ENCODE assay signal across 8 cellular contexts in the genomic region with DNA sequence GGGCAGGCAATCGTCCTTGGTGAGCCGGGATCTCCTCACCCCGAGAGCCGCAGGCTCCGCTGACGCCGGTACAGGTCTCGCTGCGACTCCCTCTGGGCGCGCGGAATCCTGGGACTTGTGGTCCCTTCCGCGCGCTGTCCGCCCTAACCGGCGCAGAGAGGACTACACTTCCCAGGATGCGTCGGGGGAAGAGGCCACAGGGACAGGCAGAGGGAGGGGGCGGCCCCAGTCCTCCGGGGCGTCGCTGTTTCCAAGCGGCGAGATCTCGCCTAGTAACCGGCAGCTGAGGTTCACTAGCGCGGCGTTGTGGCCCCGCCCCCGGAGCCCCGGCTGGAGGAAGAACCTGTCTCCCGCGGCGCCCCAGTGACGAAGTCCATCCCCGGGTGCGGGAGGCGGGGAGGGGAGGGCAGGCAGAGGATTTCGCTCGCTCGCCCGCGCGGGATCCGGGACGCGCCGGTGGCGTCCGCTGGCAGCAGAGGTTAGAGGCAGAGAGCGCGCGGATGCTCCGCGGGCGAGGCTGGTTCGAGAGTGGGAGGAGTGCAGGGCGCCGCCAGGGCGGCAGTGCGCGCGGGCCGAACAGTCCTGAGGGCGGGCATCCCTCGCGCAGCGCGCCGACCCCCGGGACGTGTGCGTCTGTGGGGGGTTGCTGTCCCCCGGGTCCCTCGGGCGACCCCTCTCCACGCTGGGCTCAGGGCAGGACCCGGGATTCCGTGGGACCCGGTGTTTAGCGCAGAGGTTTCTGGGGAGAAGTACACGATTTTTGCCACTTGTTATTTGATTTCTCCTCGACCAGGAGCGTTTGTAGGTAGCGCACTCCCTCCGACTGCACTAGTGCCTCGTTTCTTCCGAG. TPM values are rescaled to one million over a fixed set of nuclear protein-coding genes. Genes with fewer than 3 reads are reported as not detected.
DNase-seq lines count a peak whose midpoint lies in the region; ATAC-seq and TF ChIP-seq lines count a peak whose summit lies in the region.

Gene EML6 (plus strand): TSS at position 363 of the 850 bp plus-strand sequence. CDS start 1,400 bp downstream, outside the sequence.

- peak; percentile 99 for ATAC-seq in GM21723 (IDR thresholded peaks at IDR 0.05; ENCODE audit: unreplicated experiment)
- peak; percentile 97 for ATAC-seq in activated T-cell treated with anti-CD3 and anti-CD28 coated beads, Interleukin-2, amount 50 U/mL, for 72 hours (replicated peaks in 1 of 2)

- peak in 2 of 3 experiments; percentile 7 to 31 for TF ChIP-seq CTCF in esophagus muscularis mucosa (IDR thresholded peaks at IDR 0.05)

- intact Hi-C loops in esophagus muscularis mucosa (cut with DNase I) = loop anchor here (5.0 kb wide), 1 partner anchor 454 kb away; no protein-coding TSS in a partner anchor

- TF ChIP-seq POLR2A in esophagus muscularis mucosa (IDR thresholded peaks at IDR 0.05; ENCODE audit: low read depth) = peak; percentile 58

- no peak for TF ChIP-seq EP300 in esophagus muscularis mucosa (IDR thresholded peaks at IDR 0.05)

- WGBS in esophagus muscularis mucosa = 0% methylated on average over 42 of the region's 91 CpGs

- peak within 1 kb of the TSS; percentile 91 to 99 for H3K4me3 Mint-ChIP-seq in activated T-cell treated with anti-CD3 and anti-CD28 coated beads, Interleukin-2, amount 50 U/mL, for 72 hours

- peaks cover 4 to 5% of the 10 kb centered on the region in 2 donors for H3K36me3 Mint-ChIP-seq in activated T-cell treated with anti-CD3 and anti-CD28 coated beads, Interleukin-2, amount 50 U/mL, for 72 hours (ENCODE audit: insufficient read depth in 2 of 2)

- peak within 1 kb of the TSS; percentile 62 for H3K27ac Mint-ChIP-seq in activated T-cell treated with anti-CD3 and anti-CD28 coated beads, Interleukin-2, amount 50 U/mL, for 72 hours

- peaks cover 22% of the 10 kb centered on the region for H3K4me1 Mint-ChIP-seq in activated T-cell treated with anti-CD3 and anti-CD28 coated beads, Interleukin-2, amount 50 U/mL, for 72 hours (ENCODE audit: low read depth)

- DNase-seq in DMS53 (lab: John Stamatoyannopoulos, UW) (peak; percentile 100), KG1 (lab: John Stamatoyannopoulos, UW) (peak; percentile 89), esophagus muscularis mucosa (ENCODE audit: extremely low spot score) (peak; percentile 99)
- DNase-seq in activated T-cell treated with anti-CD3 and anti-CD28 coated beads, Interleukin-2, amount 50 U/mL, for 72 hours = peak; percentile 98 to 99
- peak; percentile 96 to 98 for DNase-seq in stimulated activated CD8-positive, alpha-beta memory T cell treated with anti-CD3 and anti-CD28 coated beads, Interleukin-7, amount 100 ng/mL, for 4 hours (ENCODE audit: low read depth in 2 of 2)

- H3K27me3 ChIP-seq in esophagus muscularis mucosa (peaks cover 0 to 9% (median 0%) of the 10 kb centered on the region in 4 donors), muscle layer of duodenum (ENCODE audit: low read depth, low read length) (no peaks in the 10 kb centered on the region)

- H3K27ac ChIP-seq in esophagus muscularis mucosa (replicated peaks in 1 of 4) (peak within 1 kb of the TSS; percentile 72 to 84 (median 82)), muscle layer of duodenum (ENCODE audit: low read length) (peak within 1 kb of the TSS; percentile 70)

- H3K9me3 ChIP-seq in esophagus muscularis mucosa = no peaks in the 10 kb centered on the region
- H3K9me3 ChIP-seq in muscle layer of duodenum (ENCODE audit: control insufficient read depth in 1 of 2, low read length in 2 of 2) = no peaks in the 10 kb centered on the region

- H3K4me1 ChIP-seq in esophagus muscularis mucosa (peaks cover 4 to 23% (median 23%) of the 10 kb centered on the region in 4 donors), muscle layer of duodenum (ENCODE audit: control insufficient read depth in 1 of 2, insufficient read depth in 2 of 2, low read length in 2 of 2) (no peaks in the 10 kb centered on the region)

- no peaks in the 10 kb centered on the region for H3K9me3 Mint-ChIP-seq in activated T-cell treated with anti-CD3 and anti-CD28 coated beads, Interleukin-2, amount 50 U/mL, for 72 hours

- H3K36me3 ChIP-seq in esophagus muscularis mucosa (no peaks in the 10 kb centered on the region), muscle layer of duodenum (ENCODE audit: control insufficient read depth in 1 of 2, insufficient read depth in 2 of 2, low read length in 2 of 2) (no peaks in the 10 kb centered on the region)

- H3K27me3 Mint-ChIP-seq in activated T-cell treated with anti-CD3 and anti-CD28 coated beads, Interleukin-2, amount 50 U/mL, for 72 hours (ENCODE audit: low read depth) = peaks cover 55% of the 10 kb centered on the region

- H3K4me3 ChIP-seq in esophagus muscularis mucosa (peak within 1 kb of the TSS; percentile 71 to 86 (median 79)), muscle layer of duodenum (ENCODE audit: low read depth in 1 of 2, low read length in 2 of 2) (peak within 1 kb of the TSS; percentile 86 to 94)

TF ChIP-seq in PFSK-1, 5 proteins besides CTCF, POLR2A, EP300 and RAD21:
- TF ChIP-seq SIN3A (IDR thresholded peaks at IDR 0.05; ENCODE audit: borderline replicate concordance, insufficient read depth, low read length) = peak; percentile 88; the same call in 1 of the 2 replicates
- TF ChIP-seq FOXP2 (optimal IDR thresholded peaks at IDR 0.05; ENCODE audit: borderline replicate concordance, extremely low read depth, extremely low read length, insufficient read depth) = peak; percentile 95
- no peak for TF ChIP-seq REST (IDR thresholded peaks at IDR 0.05; ENCODE audit: insufficient read depth in 1 of 2, low read depth in 2 of 2, low read length in 2 of 2)
- TF ChIP-seq TAF1 (IDR thresholded peaks at IDR 0.05; ENCODE audit: borderline replicate concordance, insufficient read depth, low read length) = no peak
- TF ChIP-seq POLR2AphosphoS5 (IDR thresholded peaks at IDR 0.05; ENCODE audit: low read depth, low read length) = peak; percentile 71

RNA-seq across cellular contexts. Expression of gene EML6, which starts in this region (rescaled TPM):
- 0.40 TPM for polyA plus RNA-seq in PFSK-1 (2012; ENCODE audit: insufficient read length, low read depth)
- total RNA-seq in activated T-cell treated with anti-CD3 and anti-CD28 coated beads, Interleukin-2, amount 50 U/mL, for 72 hours = 1 to 10 TPM in 1 of 2 donors, under 1 TPM in 1; 0.96 to 2.0 TPM
- total RNA-seq in esophagus muscularis mucosa = 1 to 10 TPM in 1 of 4 donors, under 1 TPM in 3; 0.75 to 4.6 (median 0.89) TPM

Comparison
In these comparisons a context has a peak if more than half of its experiments do, and no peak if none do; other contexts are left out.
1. Peak in every context shown above with its lines: DNase-seq, ATAC-seq, H3K4me3 ChIP-seq and H3K27ac ChIP-seq.